In the genomic region with DNA sequence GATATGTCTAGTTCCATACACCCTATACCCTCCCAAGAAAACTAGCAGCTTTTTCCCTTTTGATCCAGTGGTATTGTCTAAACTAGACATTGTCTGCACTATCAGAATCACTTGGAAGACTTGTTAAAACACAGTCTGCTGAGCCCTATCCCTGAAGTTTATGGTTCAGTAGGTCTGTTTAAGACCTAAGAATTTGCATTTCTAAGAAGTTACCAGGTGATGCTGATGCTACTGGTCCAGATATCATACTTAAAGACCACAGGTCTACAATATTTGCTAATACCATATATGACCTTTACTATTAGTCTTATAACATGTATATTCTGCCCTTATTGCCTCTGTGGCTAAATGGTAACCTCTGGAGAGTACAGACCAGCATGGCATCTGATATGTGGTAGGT, we compare ENCODE assay signal across 24 cellular contexts. TPM values are rescaled to one million over a fixed set of nuclear protein-coding genes. Genes with fewer than 3 reads are reported as not detected.
DNase-seq lines count a peak whose midpoint lies in the region; ATAC-seq, FAIRE-seq and TF ChIP-seq lines count a peak whose summit lies in the region.
"Had no signal": no experiment of that assay in that cellular context is flagged by ENCODE, and none has a peak within 500 bp of the region (broad histone marks: within the 10 kb centered on the region; RNA-seq: fewer than 3 reads in every experiment).

No MANE protein-coding gene starts in this region.

- peaks cover 34% of the 10 kb centered on the region for H3K4me1 ChIP-seq in GM23338 (ENCODE audit: insufficient read depth)
- H3K4me1 ChIP-seq in astrocyte (ENCODE audit: insufficient read depth, low read length) = no peaks in the 10 kb centered on the region
- no peaks in the 10 kb centered on the region for H3K4me1 ChIP-seq in smooth muscle cell (ENCODE audit: low read depth)
- H3K4me1 ChIP-seq in stomach = no peaks in the 10 kb centered on the region
- H3K4me1 ChIP-seq: SJSA1 had no signal

- H3K9me2 ChIP-seq in GM23338 (ENCODE audit: insufficient read depth) = no peaks in the 10 kb centered on the region

- TF ChIP-seq POLR2A in stomach (IDR thresholded peaks at IDR 0.05) = no peak

- H3K9ac ChIP-seq in astrocyte (ENCODE audit: low read length) (no peak overlapping the region), smooth muscle cell (ENCODE audit: low read depth) (no peak overlapping the region)

- peaks cover 36% of the 10 kb centered on the region for H3K4me1 Mint-ChIP-seq in GM23338
- peaks cover 38% of the 10 kb centered on the region for H3K4me1 Mint-ChIP-seq in astrocyte (ENCODE audit: low read depth, unreplicated experiment)

- FAIRE-seq in astrocyte (lab: Jason Lieb, UNC) = peak; percentile 17
- FAIRE-seq: H1, K562 had no signal

- H3K27me3 Mint-ChIP-seq in GM23338 (ENCODE audit: insufficient read depth, low read depth, poor library complexity) (peaks cover 2% of the 10 kb centered on the region), astrocyte (ENCODE audit: low read depth, unreplicated experiment) (no peaks in the 10 kb centered on the region)
- H3K27me3 Mint-ChIP-seq: B cell had no signal

- H3K9me3 Mint-ChIP-seq in GM23338 (no peaks in the 10 kb centered on the region), astrocyte (ENCODE audit: unreplicated experiment) (no peaks in the 10 kb centered on the region)
- H3K9me3 Mint-ChIP-seq: CD8-positive, alpha-beta T cell had no signal

- no peaks in the 10 kb centered on the region for H3K79me2 ChIP-seq in GM23338 (replicated peaks; ENCODE audit: insufficient read depth)
- H3K79me2 ChIP-seq in astrocyte (ENCODE audit: insufficient read depth, low read length) = peaks cover 6% of the 10 kb centered on the region
- H3K79me2 ChIP-seq in smooth muscle cell (ENCODE audit: low read depth) = peaks cover 11% of the 10 kb centered on the region

- DNase-seq in GM23338 (ENCODE audit: low spot score) (no peak), astrocyte (ENCODE audit: low read depth) (no peak), smooth muscle cell (lab: John Stamatoyannopoulos, UW; ENCODE audit: unreplicated experiment) (no peak), NAMALWA (ENCODE audit: low spot score) (no peak), stomach (no peak), G401 (ENCODE audit: low spot score) (no peak), NCI-H187 treated with DMSO at 0.1 percent for 48 hours (lab: John Stamatoyannopoulos, UW) (no peak)
- DNase-seq: Caco-2; CD8-positive, alpha-beta T cell; DND-41; HCEC 1CT; NCI-H2029 treated with DMSO at 0.1 percent for 48 hours; NCI-H446 treated with DMSO at 0.1 percent for 48 hours; NCI-H526; NCI-H82; NK-92 treated with Interleukin-12 subunit alpha and Interleukin-12 subunit beta, amount 100 ng/mL, for 24 hours; PC-3 had no signal

- ATAC-seq in GM19043 (IDR thresholded peaks at IDR 0.05; ENCODE audit: low read depth, unreplicated experiment) (peak; percentile 55), GM23338 (no peak)
- ATAC-seq: CD8-positive, alpha-beta T cell; K562; PC-3; Right ventricle myocardium inferior had no signal

- intact Hi-C loops in stomach (cut with DNase I; ENCODE audit: low total_unique reads) = no loop called here

- H3K36me3 Mint-ChIP-seq in GM23338 (ENCODE audit: low read depth) (peaks cover 38% of the 10 kb centered on the region), astrocyte (ENCODE audit: low read depth, unreplicated experiment) (peaks cover 9% of the 10 kb centered on the region)

- H4K20me1 ChIP-seq in GM23338 (replicated peaks; ENCODE audit: insufficient read depth) (no peaks in the 10 kb centered on the region), astrocyte (ENCODE audit: insufficient read depth, low read length) (peaks cover 6% of the 10 kb centered on the region), smooth muscle cell (ENCODE audit: low read depth) (peaks cover 9% of the 10 kb centered on the region)

- H3K36me3 ChIP-seq in GM23338 (ENCODE audit: insufficient read depth) = no peaks in the 10 kb centered on the region; the same call in 1 of the 2 replicates
- peaks cover 19% of the 10 kb centered on the region for H3K36me3 ChIP-seq in astrocyte (ENCODE audit: insufficient read depth, low read length)
- peaks cover 8% of the 10 kb centered on the region for H3K36me3 ChIP-seq in smooth muscle cell (ENCODE audit: low read depth)
- H3K36me3 ChIP-seq in stomach = peaks cover 25 to 88% (median 74%) of the 10 kb centered on the region in 4 donors

- H3K9me3 ChIP-seq in astrocyte (ENCODE audit: insufficient read depth, low read depth, low read length) (no peaks in the 10 kb centered on the region), smooth muscle cell (replicated peaks; ENCODE audit: low read depth) (no peaks in the 10 kb centered on the region), stomach (no peaks in the 10 kb centered on the region)
- H3K9me3 ChIP-seq: Caco-2, SJSA1 had no signal

- H3K27me3 ChIP-seq in GM23338 (ENCODE audit: insufficient read depth) = no peaks in the 10 kb centered on the region
- H3K27me3 ChIP-seq in astrocyte (ENCODE audit: insufficient read depth, low read length) = no peaks in the 10 kb centered on the region
- H3K27me3 ChIP-seq in smooth muscle cell (ENCODE audit: low read depth) = no peaks in the 10 kb centered on the region
- no peaks in the 10 kb centered on the region for H3K27me3 ChIP-seq in stomach
- H3K27me3 ChIP-seq: SJSA1 had no signal

- H2AFZ ChIP-seq in GM23338 (no peak overlapping the region), astrocyte (ENCODE audit: low read depth, low read length) (no peak overlapping the region), smooth muscle cell (ENCODE audit: low read depth) (no peak overlapping the region)

- H3K4me3 ChIP-seq in GM23338 (no peak overlapping the region), astrocyte (ENCODE audit: insufficient read depth, low read depth, low read length) (no peak overlapping the region), smooth muscle cell (no peak overlapping the region), stomach (no peak overlapping the region)
- H3K4me3 ChIP-seq: K562, SJSA1 had no signal

- no peaks in the 10 kb centered on the region for H3F3A ChIP-seq in GM23338 (replicated peaks; ENCODE audit: low read depth)
- H3F3A ChIP-seq in smooth muscle cell (ENCODE audit: low read depth) = no peaks in the 10 kb centered on the region

- peak overlapping the region; percentile 69 for H3K4me2 ChIP-seq in GM23338
- H3K4me2 ChIP-seq in astrocyte (ENCODE audit: low read length) = no peak overlapping the region
- H3K4me2 ChIP-seq in smooth muscle cell = no peak overlapping the region

- TF ChIP-seq CTCF in GM23338 (conservative IDR thresholded peaks at IDR 0.05; ENCODE audit: low read depth in 2 of 2) = no peak
- no peak for TF ChIP-seq CTCF in astrocyte (IDR thresholded peaks at IDR 0.05; ENCODE audit: insufficient read depth, low read depth, low read length)
- no peak for TF ChIP-seq CTCF in smooth muscle cell (IDR thresholded peaks at IDR 0.05; ENCODE audit: borderline replicate concordance, insufficient read depth, poor library complexity, severe bottlenecking)
- no peak for TF ChIP-seq CTCF in stomach (IDR thresholded peaks at IDR 0.05)

- H3K4me3 Mint-ChIP-seq in GM23338 = no peak overlapping the region
- H3K4me3 Mint-ChIP-seq in astrocyte (ENCODE audit: unreplicated experiment) = no peak overlapping the region
- H3K4me3 Mint-ChIP-seq: B cell; CD8-positive, alpha-beta T cell had no signal

- no peak for TF ChIP-seq EP300 in stomach (IDR thresholded peaks at IDR 0.05)

- H3K27ac Mint-ChIP-seq in GM23338 = no peak overlapping the region
- no peak overlapping the region for H3K27ac Mint-ChIP-seq in astrocyte (ENCODE audit: unreplicated experiment)
- H3K27ac Mint-ChIP-seq: B cell; CD8-positive, alpha-beta T cell had no signal

- in situ Hi-C loops in G401 (cut with HindIII; ENCODE audit: low sequenced_read_pairs) = no loop called here

- H3K27ac ChIP-seq in GM23338 (ENCODE audit: low read depth) (no peak overlapping the region), astrocyte (ENCODE audit: low read depth, low read length) (no peak overlapping the region), smooth muscle cell (ENCODE audit: low read depth) (peak overlapping the region; percentile 69), stomach (no peak overlapping the region)
- H3K27ac ChIP-seq: C4-2B, SJSA1 had no signal

TF ChIP-seq in GM23338, 12 proteins besides CTCF, POLR2A, EP300 and RAD21 (continues in another document):
- TF ChIP-seq ZNF331 (CRISPR knock-in tag; IDR thresholded peaks at IDR 0.05; ENCODE audit: low read depth) = no peak
- TF ChIP-seq CREB1 (CRISPR knock-in tag; IDR thresholded peaks at IDR 0.05; ENCODE audit: low read depth) = no peak
- no peak for TF ChIP-seq ZNF114 (CRISPR knock-in tag; IDR thresholded peaks at IDR 0.05)
- no peak for TF ChIP-seq STAT1 (IDR thresholded peaks at IDR 0.05; ENCODE audit: unreplicated experiment)
- no peak for TF ChIP-seq POLR2AphosphoS5 (IDR thresholded peaks at IDR 0.05; ENCODE audit: low read depth)
- TF ChIP-seq EZH2phosphoT487 (IDR thresholded peaks at IDR 0.05; ENCODE audit: unreplicated experiment) = no peak
- no peak for TF ChIP-seq JUNB (IDR thresholded peaks at IDR 0.05; ENCODE audit: unreplicated experiment)
- no peak for TF ChIP-seq NANOG (IDR thresholded peaks at IDR 0.05; ENCODE audit: borderline replicate concordance)

RNA-seq across cellular contexts. Expression of gene SKIC3, which starts 23.3 kb away (rescaled TPM):
- 65.3 and 75.1 TPM in 2 replicates for total RNA-seq in GM23338 (2014; rRNA removed; shearing (Covaris generic))
- polyA plus RNA-seq in GM23338 (2016; fragmentation: Nextera tagmentation; extraction: Ambion mirVana) (111 and 119 TPM in 2 replicates), smooth muscle cell (34.3 and 48.4 TPM in 2 replicates), stomach (10 to 100 TPM; 12.5 to 14.3 (median 13.7) TPM)
- total RNA-seq in astrocyte (98.3 and 99.9 TPM in 2 replicates), smooth muscle cell (94.9 and 127 TPM in 2 replicates), stomach (100 to 1,000 TPM in 3 of 5 donors, 10 to 100 TPM in 2; 25.2 to 181 (median 110) TPM)
- 45.8 and 59.0 TPM in 2 replicates for total RNA-seq in G401 (2014; rRNA removed; shearing (Covaris generic))

RNA-seq across cellular contexts. Expression of gene ARSK, which starts 23.4 kb away (rescaled TPM):
- 23.2 and 25.1 TPM in 2 replicates for total RNA-seq in GM23338 (2014; rRNA removed; shearing (Covaris generic))
- polyA plus RNA-seq in GM23338 (2016; fragmentation: Nextera tagmentation; extraction: Ambion mirVana) = 40.8 and 43.7 TPM in 2 replicates
- 9.0 and 10.0 TPM in 2 replicates for total RNA-seq in astrocyte
- total RNA-seq in smooth muscle cell = 18.8 and 23.9 TPM in 2 replicates
- polyA plus RNA-seq in smooth muscle cell = 12.1 and 15.3 TPM in 2 replicates
- 10 to 100 TPM in 2 of 5 donors, 1 to 10 TPM in 2, not detected in 1; 4.3 to 68.3 (median 8.0) TPM for total RNA-seq in stomach
- polyA plus RNA-seq in stomach = 1 to 10 TPM; 2.9 to 6.1 (median 3.8) TPM
- 4.5 and 11.0 TPM in 2 replicates for total RNA-seq in G401 (2014; rRNA removed; shearing (Covaris generic))
